In genomic region chr18:23733265-23733664, GRCh38 we compare ENCODE assay signal across 1 cellular context. TPM values are rescaled to one million over a fixed set of nuclear protein-coding genes. Genes with fewer than 3 reads are reported as not detected.
"Had no signal": no experiment of that assay in that cellular context is flagged by ENCODE, and none has a peak within 500 bp of the region (broad histone marks: within the 10 kb centered on the region; RNA-seq: fewer than 3 reads in every experiment).

No MANE protein-coding gene starts in this region.

RNA-seq across cellular contexts. Expression of gene LAMA3, which starts 44.0 kb away (rescaled TPM):
- polyA plus RNA-seq: naive thymus-derived CD4-positive, alpha-beta T cell had no signal
